23 cellular contexts compared by ENCODE assay signal in the genomic region with DNA sequence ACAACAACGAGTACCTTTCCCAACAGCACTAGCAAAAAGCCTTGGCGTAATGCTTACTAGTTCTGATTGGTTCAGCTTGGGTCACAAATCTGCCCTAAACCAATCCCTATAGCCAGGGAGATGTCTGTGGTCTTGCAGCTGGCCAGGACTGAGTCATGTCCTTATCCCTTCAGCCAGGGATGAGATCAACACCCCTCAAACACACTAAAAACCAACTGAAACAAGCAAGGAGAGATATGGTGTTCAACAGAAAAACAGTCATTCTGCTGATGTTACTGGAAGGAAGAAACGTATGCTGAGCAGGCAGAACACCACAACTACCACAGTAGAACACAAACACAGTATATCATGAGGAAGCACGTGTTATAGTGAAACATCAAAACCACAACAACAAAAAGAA.
DNase-seq lines count a peak whose midpoint lies in the region; ATAC-seq, FAIRE-seq and TF ChIP-seq lines count a peak whose summit lies in the region.
"Had no signal": no experiment of that assay in that cellular context is flagged by ENCODE, and none has a peak within 500 bp of the region (broad histone marks: within the 10 kb centered on the region; RNA-seq: fewer than 3 reads in every experiment).

No MANE protein-coding gene starts in this region.

- H3K9me3 Mint-ChIP-seq in activated T-helper 17 cell treated with anti-CD3 and anti-CD28 coated beads, Interleukin-2, amount 50 U/mL, for 72 hours = peaks cover 6% of the 10 kb centered on the region
- peaks cover 13% of the 10 kb centered on the region for H3K9me3 Mint-ChIP-seq in activated T-helper 2 cell treated with anti-CD3 and anti-CD28 coated beads, Interferon-gamma antibody, Interleukin-2, Interleukin-4, amounts not matched to agents 10 μg/mL and 5 μg/mL and 100 μg/mL, durations not matched to agents 14 hours and 24 hours and 36 hours

- in situ Hi-C loops in HepG2 (cut with HindIII; ENCODE audit: extremely low pct_ligation_motif_present, low pct_unique_long_range_greater_than_20kb) = loop anchor here (5.0 kb wide), 1 partner anchor 33 kb away; no protein-coding TSS in a partner anchor

- TF ChIP-seq POLR2A in HepG2 (IDR thresholded peaks at IDR 0.05; ENCODE audit: insufficient read depth in 1 of 2, low read depth in 2 of 2, low read length in 2 of 2) (no peak), right lobe of liver (IDR thresholded peaks at IDR 0.05) (no peak)

- CTCF ChIA-PET in HepG2 (lab: Yijun Ruan, JAX; ENCODE audit: low intra/inter-chr PET ratio, low total read pairs) = no interaction called here

- no peaks in the 10 kb centered on the region for H3K27me3 Mint-ChIP-seq in activated T-helper 17 cell treated with anti-CD3 and anti-CD28 coated beads, Interleukin-2, amount 50 U/mL, for 72 hours
- no peaks in the 10 kb centered on the region for H3K27me3 Mint-ChIP-seq in activated T-helper 2 cell treated with anti-CD3 and anti-CD28 coated beads, Interferon-gamma antibody, Interleukin-2, Interleukin-4, amounts not matched to agents 10 μg/mL and 5 μg/mL and 100 μg/mL, durations not matched to agents 14 hours and 24 hours and 36 hours (ENCODE audit: low read depth)
- H3K27me3 Mint-ChIP-seq: activated naive CD8-positive, alpha-beta T cell treated with anti-CD3 and anti-CD28 coated beads, Interleukin-2, amount 10 ng/mL, durations not matched to agents 7 days and 5 days; activated T-cell treated with anti-CD3 and anti-CD28 coated beads, Interleukin-2, amount 50 U/mL, for 24 hours; naive thymus-derived CD8-positive, alpha-beta T cell had no signal

- 89% methylated on average over 4 of the region's 4 CpGs for WGBS in HepG2 (ENCODE audit: low lambda C conversion rate)
- 52% methylated on average over 4 of the region's 4 CpGs for WGBS in right lobe of liver (ENCODE audit: insufficient coverage, low coverage, low lambda C conversion rate, missing lambda C conversion rate)

- no peak overlapping the region for H3K27ac Mint-ChIP-seq in activated T-helper 17 cell treated with anti-CD3 and anti-CD28 coated beads, Interleukin-2, amount 50 U/mL, for 72 hours
- no peak overlapping the region for H3K27ac Mint-ChIP-seq in activated T-helper 2 cell treated with anti-CD3 and anti-CD28 coated beads, Interferon-gamma antibody, Interleukin-2, Interleukin-4, amounts not matched to agents 10 μg/mL and 5 μg/mL and 100 μg/mL, durations not matched to agents 14 hours and 24 hours and 36 hours
- H3K27ac Mint-ChIP-seq: activated naive CD8-positive, alpha-beta T cell treated with anti-CD3 and anti-CD28 coated beads, Interleukin-2, amount 10 ng/mL, durations not matched to agents 7 days and 5 days; activated T-cell treated with anti-CD3 and anti-CD28 coated beads, Interleukin-2, amount 50 U/mL, for 24 hours had no signal

- no peak overlapping the region for H3K4me2 ChIP-seq in HepG2 (ENCODE audit: low read depth, low read length)

- no peak overlapping the region for H2AFZ ChIP-seq in HepG2 (ENCODE audit: low read length)

- H3K4me1 Mint-ChIP-seq in activated T-helper 17 cell treated with anti-CD3 and anti-CD28 coated beads, Interleukin-2, amount 50 U/mL, for 72 hours = peaks cover 4% of the 10 kb centered on the region
- H3K4me1 Mint-ChIP-seq in activated T-helper 2 cell treated with anti-CD3 and anti-CD28 coated beads, Interferon-gamma antibody, Interleukin-2, Interleukin-4, amounts not matched to agents 10 μg/mL and 5 μg/mL and 100 μg/mL, durations not matched to agents 14 hours and 24 hours and 36 hours (ENCODE audit: low read depth) = peaks cover 2% of the 10 kb centered on the region
- H3K4me1 Mint-ChIP-seq: activated naive CD8-positive, alpha-beta T cell treated with anti-CD3 and anti-CD28 coated beads, Interleukin-2, amount 10 ng/mL, durations not matched to agents 7 days and 5 days had no signal

- H4K20me1 ChIP-seq in HepG2 (ENCODE audit: insufficient read depth, low read length) = no peaks in the 10 kb centered on the region

- H3K79me2 ChIP-seq in HepG2 (ENCODE audit: insufficient read depth, low read length) = no peaks in the 10 kb centered on the region

- intact Hi-C loops in HepG2 (cut with micrococcal nuclease; ENCODE audit: unreplicated experiment) = no loop called here
- intact Hi-C loops in right lobe of liver (cut with DNase I) = no loop called here
- intact Hi-C loops in activated T-helper 2 cell treated with anti-CD3 and anti-CD28 coated beads, Interferon-gamma antibody, Interleukin-2, Interleukin-4, amounts not matched to agents 10 μg/mL and 5 μg/mL and 100 μg/mL, durations not matched to agents 14 hours and 24 hours and 36 hours (cut with micrococcal nuclease) = no loop called here

- BruUV-seq in HepG2 (replicated peaks; lab: Mats Ljungman, UMichigan) = no TSS peak

- H3K4me1 ChIP-seq in HepG2 (ENCODE audit: insufficient read depth, low read length) (peaks cover 48% of the 10 kb centered on the region), right lobe of liver (peaks cover 0 to 31% (median 4%) of the 10 kb centered on the region in 4 donors)

- no peak for FAIRE-seq in HepG2 (lab: Jason Lieb, UNC)

- POLR2A ChIA-PET in HepG2 (lab: Yijun Ruan, JAX) = interaction anchor here (0.6 kb wide), 1 partner anchor 15 kb away, joined by 3 read pairs; no protein-coding TSS in a partner anchor

- DNase-seq in HepG2 (ENCODE audit: low spot score) (no peak), right lobe of liver (no peak), kidney glomerular epithelial cell (lab: John Stamatoyannopoulos, UW) (peak; percentile 7), NCI-H1048 (lab: John Stamatoyannopoulos, UW) (no peak), COLO829 (ENCODE audit: low spot score) (no peak)
- no peak for DNase-seq in stimulated activated CD4-positive, alpha-beta T cell treated with anti-CD3 and anti-CD28 coated beads, Interleukin-12 subunit alpha, Interleukin-12 subunit beta, amount 100 ng/mL, for 4 hours
- no peak for DNase-seq in activated T-helper 2 cell treated with anti-CD3 and anti-CD28 coated beads, Interferon-gamma antibody, Interleukin-2, Interleukin-4, amounts not matched to agents 10 μg/mL and 5 μg/mL and 100 μg/mL, durations not matched to agents 14 hours and 24 hours and 36 hours (ENCODE audit: low spot score)
- DNase-seq: activated CD4-positive, alpha-beta T cell treated with anti-CD3 and anti-CD28 coated beads, Interleukin-2, amount 50 U/mL, for 48 hours; activated naive CD8-positive, alpha-beta T cell treated with anti-CD3 and anti-CD28 coated beads, Interleukin-2, amount 10 ng/mL, durations not matched to agents 7 days and 5 days; activated T-cell treated with anti-CD3 and anti-CD28 coated beads, Interleukin-2, amount 50 U/mL, for 24 hours; central memory CD4-positive, alpha-beta T cell; COR-L47; effector CD8-positive, alpha-beta T cell; H7; MV-4-11; naive thymus-derived CD8-positive, alpha-beta T cell; NCI-H2081; NCI-H748 treated with DMSO at 0.1 percent for 48 hours; spleen; stimulated activated naive CD4-positive, alpha-beta T cell; upper lobe of right lung had no signal

- no peaks in the 10 kb centered on the region for H3K27me3 ChIP-seq in HepG2 (ENCODE audit: control insufficient read depth in 1 of 2, insufficient read depth in 2 of 2, low read length in 2 of 2)
- no peaks in the 10 kb centered on the region for H3K27me3 ChIP-seq in right lobe of liver
- H3K27me3 ChIP-seq: spleen, upper lobe of right lung had no signal

- no peaks in the 10 kb centered on the region for H3K36me3 Mint-ChIP-seq in activated T-helper 17 cell treated with anti-CD3 and anti-CD28 coated beads, Interleukin-2, amount 50 U/mL, for 72 hours (ENCODE audit: low read depth)
- H3K36me3 Mint-ChIP-seq in activated T-helper 2 cell treated with anti-CD3 and anti-CD28 coated beads, Interferon-gamma antibody, Interleukin-2, Interleukin-4, amounts not matched to agents 10 μg/mL and 5 μg/mL and 100 μg/mL, durations not matched to agents 14 hours and 24 hours and 36 hours (ENCODE audit: low read depth) = no peaks in the 10 kb centered on the region
- H3K36me3 Mint-ChIP-seq: activated naive CD8-positive, alpha-beta T cell treated with anti-CD3 and anti-CD28 coated beads, Interleukin-2, amount 10 ng/mL, durations not matched to agents 7 days and 5 days; naive thymus-derived CD8-positive, alpha-beta T cell had no signal

- H3K36me3 ChIP-seq in HepG2 (replicated peaks in 1 of 2; ENCODE audit: control insufficient read depth in 1 of 2, insufficient read depth in 2 of 2, low read length in 2 of 2) = no peaks in the 10 kb centered on the region
- H3K36me3 ChIP-seq in right lobe of liver = no peaks in the 10 kb centered on the region
- H3K36me3 ChIP-seq: spleen, upper lobe of right lung had no signal

- no peak overlapping the region for H3K9ac ChIP-seq in HepG2 (ENCODE audit: insufficient read depth, low read depth, low read length)

- TF ChIP-seq EP300 in HepG2 (IDR thresholded peaks at IDR 0.05; ENCODE audit: low read depth in 2 of 2, low read length in 2 of 2) (no peak), HepG2 (CRISPR knock-in tag; IDR thresholded peaks at IDR 0.05; ENCODE audit: borderline replicate concordance) (no peak)

- H3K9me3 ChIP-seq in HepG2 (ENCODE audit: low read length) (no peaks in the 10 kb centered on the region), right lobe of liver (no peaks in the 10 kb centered on the region)
- H3K9me3 ChIP-seq: upper lobe of right lung had no signal

- ATAC-seq in HepG2 (no peak), right lobe of liver (no peak)
- peak; percentile 63 for ATAC-seq in activated T-helper 17 cell treated with anti-CD3 and anti-CD28 coated beads, Interleukin-2, amount 50 U/mL, for 72 hours (replicated peaks)
- ATAC-seq: naive thymus-derived CD8-positive, alpha-beta T cell; Panc1; upper lobe of right lung had no signal

- no peak overlapping the region for H3K4me3 Mint-ChIP-seq in activated T-helper 17 cell treated with anti-CD3 and anti-CD28 coated beads, Interleukin-2, amount 50 U/mL, for 72 hours
- H3K4me3 Mint-ChIP-seq in activated T-helper 2 cell treated with anti-CD3 and anti-CD28 coated beads, Interferon-gamma antibody, Interleukin-2, Interleukin-4, amounts not matched to agents 10 μg/mL and 5 μg/mL and 100 μg/mL, durations not matched to agents 14 hours and 24 hours and 36 hours (ENCODE audit: low read depth) = no peak overlapping the region
- H3K4me3 Mint-ChIP-seq: activated naive CD8-positive, alpha-beta T cell treated with anti-CD3 and anti-CD28 coated beads, Interleukin-2, amount 10 ng/mL, durations not matched to agents 7 days and 5 days; activated T-cell treated with anti-CD3 and anti-CD28 coated beads, Interleukin-2, amount 50 U/mL, for 24 hours; naive thymus-derived CD8-positive, alpha-beta T cell had no signal

- peak overlapping the region; percentile 16 for H3K27ac ChIP-seq in HepG2 (ENCODE audit: extremely low read length, insufficient read depth, low read length)
- H3K27ac ChIP-seq in right lobe of liver = no peak overlapping the region
- H3K27ac ChIP-seq: spleen, upper lobe of right lung had no signal

- H3K4me3 ChIP-seq in HepG2 (replicated peaks in 1 of 3; ENCODE audit: insufficient read depth in 1 of 3, low read depth in 2 of 3, low read length in 3 of 3) (no peak overlapping the region), right lobe of liver (no peak overlapping the region)
- H3K4me3 ChIP-seq: spleen, upper lobe of right lung had no signal

- TF ChIP-seq CTCF in HepG2 (CRISPR knock-in tag; IDR thresholded peaks at IDR 0.05) (no peak), right lobe of liver (IDR thresholded peaks at IDR 0.05) (no peak)

- no peak for TF ChIP-seq RAD21 in HepG2 (CRISPR knock-in tag; IDR thresholded peaks at IDR 0.05)

TF ChIP-seq in HepG2, 621 proteins besides CTCF, POLR2A, EP300 and RAD21 (continues in another document):
- peak; percentile 40; the same call in 1 of the 2 replicates for TF ChIP-seq MAFF (IDR thresholded peaks at IDR 0.05; ENCODE audit: low read depth, low read length)
